8 cellular contexts compared by ENCODE assay signal in genomic region chr12:49622501-49623141, GRCh38. TPM values are rescaled to one million over a fixed set of nuclear protein-coding genes. Genes with fewer than 3 reads are reported as not detected.
DNase-seq lines count a peak whose midpoint lies in the region; ATAC-seq and TF ChIP-seq lines count a peak whose summit lies in the region.

No MANE protein-coding gene starts in this region.

- no peaks in the 10 kb centered on the region for H3K79me2 ChIP-seq in DOHH2 (ENCODE audit: control insufficient read depth, low read length)

- WGBS in lung, 2 donors: 1% methylated on average over 22 of the region's 22 CpGs

- ATAC-seq in GM21529 (IDR thresholded peaks at IDR 0.05; ENCODE audit: unreplicated experiment): peak; percentile 34
- peak; percentile 35 for ATAC-seq in WTC11
- peak; percentile 4 for ATAC-seq in lung (ENCODE audit: insufficient read depth, low FRiP score)

- TF ChIP-seq CTCF in DOHH2 (IDR thresholded peaks at IDR 0.05; ENCODE audit: low read depth, low read length, poor library complexity, severe bottlenecking) (no peak), WTC11 (IDR thresholded peaks at IDR 0.05) (no peak), lung (IDR thresholded peaks at IDR 0.05; ENCODE audit: control extremely low read depth, extremely low read depth) (no peak)

- H3K9me2 ChIP-seq in DOHH2 (replicated peaks; ENCODE audit: control insufficient read depth, low read length): no peaks in the 10 kb centered on the region

- H4K20me1 ChIP-seq in DOHH2 (ENCODE audit: control insufficient read depth, insufficient read depth, low read depth, low read length): no peaks in the 10 kb centered on the region

- H3K27me3 Mint-ChIP-seq in WTC11 (ENCODE audit: low read depth): no peaks in the 10 kb centered on the region

- POLR2A ChIA-PET in WTC11 (lab: Charles Lee): interaction anchor here (0.6 to 2.0 kb wide), 4 partner anchors 15 to 445 kb away, joined by 3 to 9 read pairs (median 4); partner anchors contain the start of gene TMBIM6

- H3F3A ChIP-seq in DOHH2 (ENCODE audit: control insufficient read depth, insufficient read depth): peaks cover 42% of the 10 kb centered on the region

- no peaks in the 10 kb centered on the region for H3K27me3 ChIP-seq in DOHH2 (ENCODE audit: control insufficient read depth, low read length)
- no peaks in the 10 kb centered on the region for H3K27me3 ChIP-seq in duodenal mucosa (ENCODE audit: control insufficient read depth in 1 of 2, insufficient read depth in 2 of 2, low read length in 2 of 2)
- H3K27me3 ChIP-seq in lung (ENCODE audit: control insufficient read depth, insufficient read depth): no peaks in the 10 kb centered on the region

- peak overlapping the region; percentile 93 for H3K4me2 ChIP-seq in DOHH2 (ENCODE audit: low read length)

- DNase-seq in Jurkat, Clone E6-1 (ENCODE audit: low read depth, low spot score): peak; percentile 95
- peak; percentile 38 for DNase-seq in WTC11 (ENCODE audit: low spot score)
- no peak for DNase-seq in lung (ENCODE audit: low spot score)
- DNase-seq in stimulated activated CD8-positive, alpha-beta memory T cell treated with anti-CD3 and anti-CD28 coated beads, Interleukin-4, amount 100 ng/mL, for 48 hours: peak; percentile 65
- no peak for DNase-seq in dermis blood vessel endothelial cell

- peaks cover 37% of the 10 kb centered on the region for H3K4me1 Mint-ChIP-seq in WTC11

- peak overlapping the region; percentile 92 for H3K27ac Mint-ChIP-seq in WTC11

- no peaks in the 10 kb centered on the region for H3K9me3 Mint-ChIP-seq in WTC11

- peak overlapping the region; percentile 65 to 71 for H3K9ac ChIP-seq in duodenal mucosa (ENCODE audit: low read depth in 1 of 2, low read length in 2 of 2)

- H3K4me3 ChIP-seq in DOHH2 (ENCODE audit: low read length) (peak overlapping the region; percentile 79), duodenal mucosa (ENCODE audit: low read depth in 1 of 2, low read length in 2 of 2) (peak overlapping the region; percentile 75 to 81), lung (peak overlapping the region; percentile 21)
- peak overlapping the region; percentile 62 for H3K4me3 ChIP-seq in Jurkat, Clone E6-1 (ENCODE audit: low read length)

- CTCF ChIA-PET in WTC11 (lab: Charles Lee): interaction anchor here (0.6 to 5.2 kb wide), 34 partner anchors 8 to 840 kb away, joined by 3 to 74 read pairs (median 6); partner anchors contain the start of genes DNAJC22, FAM186B, PRPH and SPATS2

- peak overlapping the region; percentile 90 for H3K4me3 Mint-ChIP-seq in WTC11

- no peaks in the 10 kb centered on the region for H3K9me3 ChIP-seq in DOHH2 (ENCODE audit: control insufficient read depth, insufficient read depth, low read length)
- no peaks in the 10 kb centered on the region for H3K9me3 ChIP-seq in duodenal mucosa (ENCODE audit: control insufficient read depth in 1 of 2, low read length in 2 of 2)
- H3K9me3 ChIP-seq in lung (ENCODE audit: control insufficient read depth in 2 of 2, insufficient read depth in 1 of 2, low read length in 1 of 2): no peaks in the 10 kb centered on the region

- H3K4me1 ChIP-seq in DOHH2 (ENCODE audit: control insufficient read depth, low read length): peaks cover 48% of the 10 kb centered on the region
- peaks cover 12 to 17% of the 10 kb centered on the region in 2 donors for H3K4me1 ChIP-seq in duodenal mucosa (ENCODE audit: control insufficient read depth in 1 of 2, insufficient read depth in 2 of 2, low read length in 2 of 2)
- peaks cover 0 to 4% of the 10 kb centered on the region in 2 donors for H3K4me1 ChIP-seq in lung (ENCODE audit: control insufficient read depth in 2 of 2, insufficient read depth in 2 of 2, low read length in 2 of 2)

- H3K27ac ChIP-seq in DOHH2 (ENCODE audit: low read depth, low read length) (peak overlapping the region; percentile 91), duodenal mucosa (ENCODE audit: low read depth, low read length) (no peak overlapping the region), lung (ENCODE audit: low read depth in 1 of 2, low read length in 1 of 2) (peak overlapping the region; percentile 75 to 81)

- H3K36me3 Mint-ChIP-seq in WTC11: no peaks in the 10 kb centered on the region

- H3K36me3 ChIP-seq in DOHH2 (ENCODE audit: control insufficient read depth, low read length): no peaks in the 10 kb centered on the region
- H3K36me3 ChIP-seq in duodenal mucosa (ENCODE audit: control insufficient read depth in 1 of 2, insufficient read depth in 2 of 2, low read length in 2 of 2): no peaks in the 10 kb centered on the region
- H3K36me3 ChIP-seq in lung (ENCODE audit: control insufficient read depth in 2 of 2, insufficient read depth in 2 of 2, low read length in 2 of 2): no peaks in the 10 kb centered on the region

TF ChIP-seq in WTC11, 78 proteins besides CTCF, POLR2A, EP300 and RAD21 (continues in another document):
- no peak for TF ChIP-seq ETV6 (CRISPR knock-in tag; IDR thresholded peaks at IDR 0.05)
- TF ChIP-seq RORB (CRISPR knock-in tag; IDR thresholded peaks at IDR 0.05): no peak
- TF ChIP-seq HMGXB4 (CRISPR knock-in tag; IDR thresholded peaks at IDR 0.05): no peak
- no peak for TF ChIP-seq OVOL2 (CRISPR knock-in tag; IDR thresholded peaks at IDR 0.05; ENCODE audit: borderline replicate concordance)
- TF ChIP-seq CREB1 (CRISPR knock-in tag; IDR thresholded peaks at IDR 0.05): no peak
- TF ChIP-seq NR1H2 (CRISPR knock-in tag; IDR thresholded peaks at IDR 0.05): no peak
- no peak for TF ChIP-seq AR (CRISPR knock-in tag; IDR thresholded peaks at IDR 0.05)
- TF ChIP-seq NFYB (CRISPR knock-in tag; conservative IDR thresholded peaks at IDR 0.05; ENCODE audit: low read depth): no peak
- no peak for TF ChIP-seq ATF6 (CRISPR knock-in tag; IDR thresholded peaks at IDR 0.05)
- no peak for TF ChIP-seq ZNF671 (CRISPR knock-in tag; IDR thresholded peaks at IDR 0.05)

RNA-seq across cellular contexts. Expression of gene PRPF40B, which starts 0.7 kb away (rescaled TPM):
- polyA plus RNA-seq in Jurkat, Clone E6-1 (2012; ENCODE audit: insufficient read depth, insufficient read length): 9.0 TPM
- total RNA-seq in WTC11 (2021) (38.0 to 46.0 TPM (median 40.5 TPM) in 3 replicates), lung (10 to 100 TPM; 15.8 to 20.0 TPM), dermis blood vessel endothelial cell (1.9 and 4.1 TPM in 2 replicates)
- 10 to 100 TPM; 10.0 to 18.3 TPM for polyA plus RNA-seq in lung

RNA-seq across cellular contexts. Expression of gene FAM186B, which starts 17.2 kb away (rescaled TPM):
- polyA plus RNA-seq in Jurkat, Clone E6-1 (2012; ENCODE audit: insufficient read depth, insufficient read length): not detected
- total RNA-seq in WTC11 (2021) (0.16 to 0.39 TPM (median 0.21 TPM) in 3 replicates), lung (under 1 TPM; 0.54 to 0.80 TPM), dermis blood vessel endothelial cell (0.19 and 0.34 TPM in 2 replicates)
- under 1 TPM; 0.17 to 0.31 TPM for polyA plus RNA-seq in lung

RNA-seq across cellular contexts. Expression of gene MCRS1, which starts 54.7 kb away (rescaled TPM):
- 115 TPM for polyA plus RNA-seq in Jurkat, Clone E6-1 (2012; ENCODE audit: insufficient read depth, insufficient read length)
- total RNA-seq in WTC11 (2021): 94.8 to 105 TPM (median 96.5 TPM) in 3 replicates
- total RNA-seq in lung: 10 to 100 TPM; 35.6 to 55.8 TPM
- 10 to 100 TPM; 48.0 to 50.0 TPM for polyA plus RNA-seq in lung
- total RNA-seq in dermis blood vessel endothelial cell: 58.5 and 73.9 TPM in 2 replicates

Comparison
In these comparisons a context has a peak if more than half of its experiments do, and no peak if none do; other contexts are left out.
1. H3K4me3 ChIP-seq: peak in every context shown above with its lines; median percentile 79 in DOHH2; 78 in duodenal mucosa; 62 in Jurkat, Clone E6-1; 21 in lung.
2. DNase-seq: peak in Jurkat, Clone E6-1 (single experiment), WTC11 (single experiment) and stimulated activated CD8-positive, alpha-beta memory T cell treated with anti-CD3 and anti-CD28 coated beads, Interleukin-4, amount 100 ng/mL, for 48 hours (single experiment); none in lung (single experiment) and dermis blood vessel endothelial cell (single experiment).
3. Peak in every context shown above with its lines, with median percentiles within 50 percentile points of each other: ATAC-seq.